8 cellular contexts compared by ENCODE assay signal in genomic region chr1:188782220-188782841, GRCh38.
DNase-seq lines count a peak whose midpoint lies in the region; ATAC-seq and TF ChIP-seq lines count a peak whose summit lies in the region.

No MANE protein-coding gene starts in this region.

- peak; percentile 97 for ATAC-seq in GM18909 (IDR thresholded peaks at IDR 0.05; ENCODE audit: poor library complexity, unreplicated experiment)
- peak; percentile 100 for ATAC-seq in HG03066 (IDR thresholded peaks at IDR 0.05; ENCODE audit: low read depth, unreplicated experiment)
- ATAC-seq in naive thymus-derived CD8-positive, alpha-beta T cell = no peak

- H3K27ac Mint-ChIP-seq in chondrocyte (ENCODE audit: unreplicated experiment) = no peak overlapping the region
- no peak overlapping the region for H3K27ac Mint-ChIP-seq in osteocyte (ENCODE audit: unreplicated experiment)
- no peak overlapping the region for H3K27ac Mint-ChIP-seq in naive thymus-derived CD8-positive, alpha-beta T cell

- H3K27me3 Mint-ChIP-seq in chondrocyte (ENCODE audit: low read depth) = no peaks in the 10 kb centered on the region
- no peaks in the 10 kb centered on the region for H3K27me3 Mint-ChIP-seq in osteocyte (ENCODE audit: unreplicated experiment)
- no peaks in the 10 kb centered on the region for H3K27me3 Mint-ChIP-seq in naive thymus-derived CD8-positive, alpha-beta T cell

- no peaks in the 10 kb centered on the region for H3K4me1 Mint-ChIP-seq in chondrocyte (ENCODE audit: low read depth)
- H3K4me1 Mint-ChIP-seq in osteocyte (ENCODE audit: unreplicated experiment) = peaks cover 4% of the 10 kb centered on the region
- H3K4me1 Mint-ChIP-seq in naive thymus-derived CD8-positive, alpha-beta T cell = no peaks in the 10 kb centered on the region

- POLR2A ChIA-PET in naive thymus-derived CD8-positive, alpha-beta T cell (lab: Charles Lee) = no interaction called here

- H3K9me3 Mint-ChIP-seq in chondrocyte (ENCODE audit: low read depth) (no peaks in the 10 kb centered on the region), osteocyte (ENCODE audit: unreplicated experiment) (no peaks in the 10 kb centered on the region)
- peaks cover 0 to 17% (median under 1%) of the 10 kb centered on the region in 9 donors for H3K9me3 Mint-ChIP-seq in naive thymus-derived CD8-positive, alpha-beta T cell

- no peaks in the 10 kb centered on the region for H3K36me3 Mint-ChIP-seq in chondrocyte (ENCODE audit: low read depth)
- H3K36me3 Mint-ChIP-seq in osteocyte (ENCODE audit: unreplicated experiment) = no peaks in the 10 kb centered on the region
- H3K36me3 Mint-ChIP-seq in naive thymus-derived CD8-positive, alpha-beta T cell = no peaks in the 10 kb centered on the region

- DNase-seq in COLO668 (lab: John Stamatoyannopoulos, UW; ENCODE audit: unreplicated experiment) (peak; percentile 7), NCI-H226 (peak; percentile 39), chondrocyte (ENCODE audit: low spot score) (no peak), osteocyte (ENCODE audit: extremely low spot score, unreplicated experiment) (no peak)
- no peak for DNase-seq in activated CD8-positive, alpha-beta memory T cell treated with anti-CD3 and anti-CD28 coated beads, Interleukin-2, amount 50 U/mL, for 48 hours
- no peak for DNase-seq in naive thymus-derived CD8-positive, alpha-beta T cell

- H3K4me3 Mint-ChIP-seq in chondrocyte (ENCODE audit: unreplicated experiment) (no peak overlapping the region), osteocyte (ENCODE audit: unreplicated experiment) (no peak overlapping the region)
- H3K4me3 Mint-ChIP-seq in naive thymus-derived CD8-positive, alpha-beta T cell = peak overlapping the region in 1 of 10 donors; percentile 45

- TF ChIP-seq CTCF in chondrocyte (IDR thresholded peaks at IDR 0.05) (peak; percentile 83), osteocyte (IDR thresholded peaks at IDR 0.05) (peak; percentile 58)

Comparison
In these comparisons a context has a peak if more than half of its experiments do, and no peak if none do; other contexts are left out.
1. DNase-seq: peak in COLO668 (single experiment) and NCI-H226 (single experiment); none in chondrocyte (single experiment), osteocyte (single experiment), activated CD8-positive, alpha-beta memory T cell treated with anti-CD3 and anti-CD28 coated beads, Interleukin-2, amount 50 U/mL, for 48 hours (single experiment) and naive thymus-derived CD8-positive, alpha-beta T cell (0 of 10).
2. ATAC-seq: peak in GM18909 (single experiment) and HG03066 (single experiment); none in naive thymus-derived CD8-positive, alpha-beta T cell (0 of 2).